In the genomic region with DNA sequence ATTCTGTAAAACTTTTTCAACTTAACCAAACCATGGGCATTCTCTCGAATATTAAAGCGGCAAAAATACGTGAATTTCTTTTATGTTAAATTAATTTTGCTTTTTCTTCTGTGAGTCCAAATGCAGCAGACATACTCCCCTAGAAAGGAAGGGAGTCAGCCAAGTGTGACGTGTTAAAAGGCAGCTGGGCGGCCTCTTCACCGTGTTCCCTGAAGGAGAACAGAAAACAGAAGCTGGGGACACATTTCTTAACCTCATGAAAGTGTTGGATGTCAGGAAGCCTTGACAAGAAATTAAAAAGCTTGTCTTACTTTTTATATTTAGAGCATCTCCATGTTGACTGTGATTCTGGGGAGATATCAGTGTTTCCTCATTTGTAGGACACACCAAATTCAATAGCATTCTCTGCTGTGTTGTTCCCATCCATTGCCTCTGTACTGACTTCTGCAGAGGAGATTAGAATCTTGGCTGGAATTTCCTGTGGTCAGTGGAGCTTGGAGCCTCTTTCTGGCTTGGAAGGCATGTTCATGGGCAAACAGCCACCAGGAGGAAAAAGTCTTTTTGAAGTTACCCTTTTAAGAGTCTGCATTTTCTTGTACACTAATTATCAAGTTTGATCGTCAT, we compare ENCODE assay signal across 1 cellular context.
TF ChIP-seq lines count a peak whose summit lies in the region.

No MANE protein-coding gene starts in this region.

TF ChIP-seq in GM23338, 12 proteins besides CTCF, POLR2A, EP300 and RAD21 (continued from another document):
- TF ChIP-seq, protein P1, sequence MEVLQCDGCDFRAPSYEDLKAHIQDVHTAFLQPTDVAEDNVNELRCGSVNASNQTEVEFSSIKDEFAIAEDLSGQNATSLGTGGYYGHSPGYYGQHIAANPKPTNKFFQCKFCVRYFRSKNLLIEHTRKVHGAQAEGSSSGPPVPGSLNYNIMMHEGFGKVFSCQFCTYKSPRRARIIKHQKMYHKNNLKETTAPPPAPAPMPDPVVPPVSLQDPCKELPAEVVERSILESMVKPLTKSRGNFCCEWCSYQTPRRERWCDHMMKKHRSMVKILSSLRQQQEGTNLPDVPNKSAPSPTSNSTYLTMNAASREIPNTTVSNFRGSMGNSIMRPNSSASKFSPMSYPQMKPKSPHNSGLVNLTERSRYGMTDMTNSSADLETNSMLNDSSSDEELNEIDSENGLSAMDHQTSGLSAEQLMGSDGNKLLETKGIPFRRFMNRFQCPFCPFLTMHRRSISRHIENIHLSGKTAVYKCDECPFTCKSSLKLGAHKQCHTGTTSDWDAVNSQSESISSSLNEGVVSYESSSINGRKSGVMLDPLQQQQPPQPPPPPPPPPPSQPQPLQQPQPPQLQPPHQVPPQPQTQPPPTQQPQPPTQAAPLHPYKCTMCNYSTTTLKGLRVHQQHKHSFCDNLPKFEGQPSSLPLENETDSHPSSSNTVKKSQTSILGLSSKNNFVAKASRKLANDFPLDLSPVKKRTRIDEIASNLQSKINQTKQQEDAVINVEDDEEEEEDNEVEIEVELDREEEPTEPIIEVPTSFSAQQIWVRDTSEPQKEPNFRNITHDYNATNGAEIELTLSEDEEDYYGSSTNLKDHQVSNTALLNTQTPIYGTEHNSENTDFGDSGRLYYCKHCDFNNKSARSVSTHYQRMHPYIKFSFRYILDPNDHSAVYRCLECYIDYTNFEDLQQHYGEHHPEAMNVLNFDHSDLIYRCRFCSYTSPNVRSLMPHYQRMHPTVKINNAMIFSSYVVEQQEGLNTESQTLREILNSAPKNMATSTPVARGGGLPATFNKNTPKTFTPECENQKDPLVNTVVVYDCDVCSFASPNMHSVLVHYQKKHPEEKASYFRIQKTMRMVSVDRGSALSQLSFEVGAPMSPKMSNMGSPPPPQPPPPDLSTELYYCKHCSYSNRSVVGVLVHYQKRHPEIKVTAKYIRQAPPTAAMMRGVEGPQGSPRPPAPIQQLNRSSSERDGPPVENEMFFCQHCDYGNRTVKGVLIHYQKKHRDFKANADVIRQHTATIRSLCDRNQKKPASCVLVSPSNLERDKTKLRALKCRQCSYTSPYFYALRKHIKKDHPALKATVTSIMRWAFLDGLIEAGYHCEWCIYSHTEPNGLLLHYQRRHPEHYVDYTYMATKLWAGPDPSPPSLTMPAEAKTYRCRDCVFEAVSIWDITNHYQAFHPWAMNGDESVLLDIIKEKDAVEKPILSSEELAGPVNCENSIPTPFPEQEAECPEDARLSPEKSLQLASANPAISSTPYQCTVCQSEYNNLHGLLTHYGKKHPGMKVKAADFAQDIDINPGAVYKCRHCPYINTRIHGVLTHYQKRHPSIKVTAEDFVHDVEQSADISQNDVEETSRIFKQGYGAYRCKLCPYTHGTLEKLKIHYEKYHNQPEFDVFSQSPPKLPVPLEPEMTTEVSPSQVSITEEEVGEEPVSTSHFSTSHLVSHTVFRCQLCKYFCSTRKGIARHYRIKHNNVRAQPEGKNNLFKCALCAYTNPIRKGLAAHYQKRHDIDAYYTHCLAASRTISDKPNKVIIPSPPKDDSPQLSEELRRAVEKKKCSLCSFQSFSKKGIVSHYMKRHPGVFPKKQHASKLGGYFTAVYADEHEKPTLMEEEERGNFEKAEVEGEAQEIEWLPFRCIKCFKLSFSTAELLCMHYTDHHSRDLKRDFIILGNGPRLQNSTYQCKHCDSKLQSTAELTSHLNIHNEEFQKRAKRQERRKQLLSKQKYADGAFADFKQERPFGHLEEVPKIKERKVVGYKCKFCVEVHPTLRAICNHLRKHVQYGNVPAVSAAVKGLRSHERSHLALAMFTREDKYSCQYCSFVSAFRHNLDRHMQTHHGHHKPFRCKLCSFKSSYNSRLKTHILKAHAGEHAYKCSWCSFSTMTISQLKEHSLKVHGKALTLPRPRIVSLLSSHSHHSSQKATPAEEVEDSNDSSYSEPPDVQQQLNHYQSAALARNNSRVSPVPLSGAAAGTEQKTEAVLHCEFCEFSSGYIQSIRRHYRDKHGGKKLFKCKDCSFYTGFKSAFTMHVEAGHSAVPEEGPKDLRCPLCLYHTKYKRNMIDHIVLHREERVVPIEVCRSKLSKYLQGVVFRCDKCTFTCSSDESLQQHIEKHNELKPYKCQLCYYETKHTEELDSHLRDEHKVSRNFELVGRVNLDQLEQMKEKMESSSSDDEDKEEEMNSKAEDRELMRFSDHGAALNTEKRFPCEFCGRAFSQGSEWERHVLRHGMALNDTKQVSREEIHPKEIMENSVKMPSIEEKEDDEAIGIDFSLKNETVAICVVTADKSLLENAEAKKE (CRISPR knock-in tag; IDR thresholded peaks at IDR 0.05) = no peak
- TF ChIP-seq, protein P2, sequence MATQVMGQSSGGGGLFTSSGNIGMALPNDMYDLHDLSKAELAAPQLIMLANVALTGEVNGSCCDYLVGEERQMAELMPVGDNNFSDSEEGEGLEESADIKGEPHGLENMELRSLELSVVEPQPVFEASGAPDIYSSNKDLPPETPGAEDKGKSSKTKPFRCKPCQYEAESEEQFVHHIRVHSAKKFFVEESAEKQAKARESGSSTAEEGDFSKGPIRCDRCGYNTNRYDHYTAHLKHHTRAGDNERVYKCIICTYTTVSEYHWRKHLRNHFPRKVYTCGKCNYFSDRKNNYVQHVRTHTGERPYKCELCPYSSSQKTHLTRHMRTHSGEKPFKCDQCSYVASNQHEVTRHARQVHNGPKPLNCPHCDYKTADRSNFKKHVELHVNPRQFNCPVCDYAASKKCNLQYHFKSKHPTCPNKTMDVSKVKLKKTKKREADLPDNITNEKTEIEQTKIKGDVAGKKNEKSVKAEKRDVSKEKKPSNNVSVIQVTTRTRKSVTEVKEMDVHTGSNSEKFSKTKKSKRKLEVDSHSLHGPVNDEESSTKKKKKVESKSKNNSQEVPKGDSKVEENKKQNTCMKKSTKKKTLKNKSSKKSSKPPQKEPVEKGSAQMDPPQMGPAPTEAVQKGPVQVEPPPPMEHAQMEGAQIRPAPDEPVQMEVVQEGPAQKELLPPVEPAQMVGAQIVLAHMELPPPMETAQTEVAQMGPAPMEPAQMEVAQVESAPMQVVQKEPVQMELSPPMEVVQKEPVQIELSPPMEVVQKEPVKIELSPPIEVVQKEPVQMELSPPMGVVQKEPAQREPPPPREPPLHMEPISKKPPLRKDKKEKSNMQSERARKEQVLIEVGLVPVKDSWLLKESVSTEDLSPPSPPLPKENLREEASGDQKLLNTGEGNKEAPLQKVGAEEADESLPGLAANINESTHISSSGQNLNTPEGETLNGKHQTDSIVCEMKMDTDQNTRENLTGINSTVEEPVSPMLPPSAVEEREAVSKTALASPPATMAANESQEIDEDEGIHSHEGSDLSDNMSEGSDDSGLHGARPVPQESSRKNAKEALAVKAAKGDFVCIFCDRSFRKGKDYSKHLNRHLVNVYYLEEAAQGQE (IDR thresholded peaks at IDR 0.05; ENCODE audit: unreplicated experiment) = no peak
- TF ChIP-seq STAT1 (IDR thresholded peaks at IDR 0.05; ENCODE audit: unreplicated experiment) = no peak
